Comparison of ENCODE assay signal across 2 cellular contexts in genomic region chr5:52895070-52895469, GRCh38.
A peak's percentile ranks its signal among the peaks of the same experiment; 100 is the strongest.
TF ChIP-seq lines count a peak whose summit lies in the region.

No MANE protein-coding gene starts in this region.

TF ChIP-seq in IMR-90, 13 proteins besides CTCF, POLR2A, EP300 and RAD21 (continued from another document):
- no peak for TF ChIP-seq USF2 (IDR thresholded peaks at IDR 0.05; ENCODE audit: low read depth, low read length)

TF ChIP-seq in SK-N-SH treated with all-trans-retinoic acid at 6 μM for 48 hours, 23 proteins besides CTCF, POLR2A, EP300 and RAD21:
- no peak for TF ChIP-seq CREB5 (CRISPR knock-in tag; IDR thresholded peaks at IDR 0.05; ENCODE audit: low read depth)
- TF ChIP-seq ZNF70 (CRISPR knock-in tag; IDR thresholded peaks at IDR 0.05): no peak
- peak; percentile 77 for TF ChIP-seq TCF4 (CRISPR knock-in tag; IDR thresholded peaks at IDR 0.05; ENCODE audit: borderline replicate concordance)
- TF ChIP-seq ISL1 (CRISPR knock-in tag; IDR thresholded peaks at IDR 0.05): peak; percentile 50
- TF ChIP-seq TOX (CRISPR knock-in tag; IDR thresholded peaks at IDR 0.05; ENCODE audit: borderline replicate concordance): no peak
- TF ChIP-seq ESRRG (CRISPR knock-in tag; IDR thresholded peaks at IDR 0.05): no peak
- TF ChIP-seq ZFP3 (CRISPR knock-in tag; IDR thresholded peaks at IDR 0.05): 0 out of 2 replicates have a peak, but pooled peaks have one; percentile 42
- TF ChIP-seq TSHZ2 (CRISPR knock-in tag; IDR thresholded peaks at IDR 0.05): peak; percentile 66; the same call in 1 of the 2 replicates
